13 cellular contexts compared by ENCODE assay signal in the genomic region with DNA sequence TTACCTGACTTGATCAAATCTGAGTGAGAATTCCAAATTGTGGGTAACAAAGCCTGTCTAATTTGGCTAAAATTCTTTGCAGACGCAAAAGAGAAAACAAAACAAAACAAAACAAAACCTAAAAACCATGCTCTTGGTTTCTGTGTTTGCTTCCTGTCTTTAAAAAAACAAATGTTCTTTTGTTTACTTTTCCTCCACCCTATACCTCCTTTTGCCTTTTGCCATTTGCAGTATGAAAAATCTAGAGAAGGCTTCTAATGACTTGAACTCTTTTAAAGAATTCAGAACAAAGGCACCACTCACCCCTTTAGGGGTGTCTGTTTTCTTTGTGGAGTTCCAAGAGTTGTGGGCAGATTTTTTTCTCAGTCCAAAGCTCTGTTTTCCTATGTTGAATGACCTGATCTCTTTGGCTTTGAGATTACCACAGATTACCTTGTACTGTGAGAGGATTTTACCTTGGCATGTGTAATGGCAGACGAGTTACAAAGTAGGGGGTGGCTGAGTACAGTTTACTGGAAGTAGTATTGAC. TPM values are rescaled to one million over a fixed set of nuclear protein-coding genes. Genes with fewer than 3 reads are reported as not detected.
DNase-seq lines count a peak whose midpoint lies in the region; ATAC-seq, FAIRE-seq and TF ChIP-seq lines count a peak whose summit lies in the region.
"Not testable (repeated sequence)": the region's sequence is repeated elsewhere in the genome, so short reads cannot be mapped to it uniquely, and the experiment has no call there.
"Had no signal": no experiment of that assay in that cellular context is flagged by ENCODE, and none has a peak within 500 bp of the region (broad histone marks: within the 10 kb centered on the region; RNA-seq: fewer than 3 reads in every experiment).

No MANE protein-coding gene starts in this region.

- POLR2A ChIA-PET in K562 (lab: Yijun Ruan, JAX), result not testable (repeated sequence)

- not testable (repeated sequence) for H3K9me1 ChIP-seq in K562 (ENCODE audit: control insufficient read depth, insufficient read depth, low read length)

- H3K9ac ChIP-seq in K562 (ENCODE audit: insufficient read depth in 1 of 2, low read depth in 2 of 2, low read length in 2 of 2); liver (ENCODE audit: low read depth in 1 of 2, low read length in 2 of 2): not testable (repeated sequence)

- H3K27me3 ChIP-seq in K562 (ENCODE audit: control insufficient read depth in 2 of 2, insufficient read depth in 2 of 2, low read length in 2 of 2); liver (ENCODE audit: control insufficient read depth in 4 of 4, insufficient read depth in 4 of 4, low read length in 3 of 4): not testable (repeated sequence)

- not testable (repeated sequence) for DNase-seq in K562 (ENCODE audit: extremely low read depth in 1 of 4, low spot score in 3 of 4)

- not testable (repeated sequence) for TF ChIP-seq EP300 in K562 (IDR thresholded peaks at IDR 0.05; ENCODE audit: low read length)

- not testable (repeated sequence) for BruUV-seq in K562 (replicated peaks; lab: Mats Ljungman, UMichigan)

- H3K36me3 ChIP-seq in K562 (ENCODE audit: control insufficient read depth, insufficient read depth, low read length), result not testable (repeated sequence)
- peaks cover 0 to 34% (median 12%) of the 10 kb centered on the region in 4 donors for H3K36me3 ChIP-seq in liver (ENCODE audit: control insufficient read depth in 4 of 4, insufficient read depth in 3 of 4, low read depth in 1 of 4, low read length in 3 of 4)

- FAIRE-seq in K562 (lab: Jason Lieb, UNC), result peak; percentile 59

- in situ Hi-C loops in K562 (cut with MboI), result not testable (repeated sequence)

- H2AFZ ChIP-seq in K562 (ENCODE audit: low read depth, low read length), result not testable (repeated sequence)

- intact Hi-C loops in K562 (cut with micrococcal nuclease), result not testable (repeated sequence)

- H3K79me2 ChIP-seq in K562 (ENCODE audit: control insufficient read depth, insufficient read depth, low read length), result not testable (repeated sequence)

- not testable (repeated sequence) for H4K20me1 ChIP-seq in K562 (replicated peaks; ENCODE audit: control insufficient read depth, insufficient read depth, low read length)

- TF ChIP-seq POLR2A in K562 (conservative IDR thresholded peaks at IDR 0.05), result not testable (repeated sequence)

- H3K27ac ChIP-seq in K562 (ENCODE audit: extremely low read depth, low read depth, low read length), result not testable (repeated sequence)
- peak overlapping the region; percentile 46 to 68 for H3K27ac ChIP-seq in liver (ENCODE audit: low read depth in 1 of 2, low read length in 2 of 2)

- CTCF ChIA-PET in K562 (lab: Yijun Ruan, JAX; ENCODE audit: low intra/inter-chr PET ratio), result not testable (repeated sequence)

- WGBS in K562 (ENCODE audit: insufficient coverage, low coverage, missing lambda C conversion rate), result 0% methylated on average over 2 of the region's 2 CpGs
- WGBS in liver, result 25% methylated on average over 2 of the region's 2 CpGs

- not testable (repeated sequence) for H3K4me3 ChIP-seq in K562; liver (ENCODE audit: low read depth in 1 of 3, low read length in 3 of 3)

- H3K4me1 ChIP-seq in K562 (replicated peaks in 1 of 2; ENCODE audit: control insufficient read depth in 2 of 2, insufficient read depth in 2 of 2, low read length in 2 of 2); liver (ENCODE audit: control insufficient read depth in 4 of 4, insufficient read depth in 4 of 4, low read length in 3 of 4): not testable (repeated sequence)

- not testable (repeated sequence) for TF ChIP-seq CTCF in K562 (IDR thresholded peaks at IDR 0.05 in 2 of 3, conservative IDR thresholded peaks at IDR 0.05 in 1 of 3; ENCODE audit: insufficient read depth in 2 of 3, low read depth in 1 of 3, low read length in 3 of 3); liver (IDR thresholded peaks at IDR 0.05; ENCODE audit: low read depth, low read length, missing input control)

- not testable (repeated sequence) for TF ChIP-seq RAD21 in K562 (CRISPR knock-in tag; conservative IDR thresholded peaks at IDR 0.05 in 1 of 2, IDR thresholded peaks at IDR 0.05 in 1 of 2); liver (IDR thresholded peaks at IDR 0.05)

- ATAC-seq in GM18870 (IDR thresholded peaks at IDR 0.05; ENCODE audit: unreplicated experiment), result peak; percentile 57
- ATAC-seq in GM21381 (IDR thresholded peaks at IDR 0.05; ENCODE audit: unreplicated experiment), result peak; percentile 53
- ATAC-seq in HG02678 (IDR thresholded peaks at IDR 0.05; ENCODE audit: unreplicated experiment), result peak; percentile 54
- peak; percentile 18 for ATAC-seq in HG03103 (IDR thresholded peaks at IDR 0.05; ENCODE audit: low read depth, unreplicated experiment)
- ATAC-seq in HG03575 (IDR thresholded peaks at IDR 0.05; ENCODE audit: extremely low read depth, insufficient number of reproducible peaks, low FRiP score, unreplicated experiment), result peak; percentile 34
- not testable (repeated sequence) for ATAC-seq in K562

- not testable (repeated sequence) for H3K4me2 ChIP-seq in K562 (ENCODE audit: insufficient read depth, low read length)

- not testable (repeated sequence) for H3K9me3 ChIP-seq in K562 (replicated peaks; ENCODE audit: control insufficient read depth, insufficient read depth, low read depth, low read length); liver (ENCODE audit: control insufficient read depth in 4 of 4, low read length in 3 of 4)

TF ChIP-seq in liver, 16 proteins besides CTCF, POLR2A, EP300 and RAD21:
- TF ChIP-seq, protein P1, sequence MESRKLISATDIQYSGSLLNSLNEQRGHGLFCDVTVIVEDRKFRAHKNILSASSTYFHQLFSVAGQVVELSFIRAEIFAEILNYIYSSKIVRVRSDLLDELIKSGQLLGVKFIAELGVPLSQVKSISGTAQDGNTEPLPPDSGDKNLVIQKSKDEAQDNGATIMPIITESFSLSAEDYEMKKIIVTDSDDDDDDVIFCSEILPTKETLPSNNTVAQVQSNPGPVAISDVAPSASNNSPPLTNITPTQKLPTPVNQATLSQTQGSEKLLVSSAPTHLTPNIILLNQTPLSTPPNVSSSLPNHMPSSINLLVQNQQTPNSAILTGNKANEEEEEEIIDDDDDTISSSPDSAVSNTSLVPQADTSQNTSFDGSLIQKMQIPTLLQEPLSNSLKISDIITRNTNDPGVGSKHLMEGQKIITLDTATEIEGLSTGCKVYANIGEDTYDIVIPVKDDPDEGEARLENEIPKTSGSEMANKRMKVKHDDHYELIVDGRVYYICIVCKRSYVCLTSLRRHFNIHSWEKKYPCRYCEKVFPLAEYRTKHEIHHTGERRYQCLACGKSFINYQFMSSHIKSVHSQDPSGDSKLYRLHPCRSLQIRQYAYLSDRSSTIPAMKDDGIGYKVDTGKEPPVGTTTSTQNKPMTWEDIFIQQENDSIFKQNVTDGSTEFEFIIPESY (IDR thresholded peaks at IDR 0.05), result peak; percentile 8
- TF ChIP-seq SP1 (IDR thresholded peaks at IDR 0.05) (peak; percentile 28), RXRA (IDR thresholded peaks at IDR 0.05) (peak in 1 of 2 donors; percentile 26), FOXA2 (IDR thresholded peaks at IDR 0.05) (peak; percentile 3), TAF1 (conservative IDR thresholded peaks at IDR 0.05) (peak; percentile 15), HNF4A (conservative IDR thresholded peaks at IDR 0.05) (peak; percentile 31 to 50)

RNA-seq across cellular contexts. Expression of a gene that starts 13.9 kb away (rescaled TPM):
- not detected in 2 replicates for total RNA-seq in K562 (2011; cell fraction: chromatin; rRNA removed; ENCODE audit: low replicate concordance)
- total RNA-seq in K562 (2011; cell fraction: nucleolus; rRNA removed), result not detected in 2 replicates
- total RNA-seq in K562 (2011; cell fraction: nucleoplasm; rRNA removed), result not detected in 2 replicates
- total RNA-seq in K562 (2014; rRNA removed) (not detected in 2 replicates), K562 (2014; rRNA removed; fragmentation: Illumina TruSeq; extraction: Trizol) (not detected in 2 replicates), K562 (2015; rRNA removed; fragmentation: Illumina TruSeq; extraction: Trizol) (not detected in 2 replicates), K562 (2021) (0.16 TPM in 1 of 2 replicates, not detected in the other), liver (10 to 100 TPM in 1 of 2 donors, 1 to 10 TPM in 1; 8.2 to 72.0 TPM)
- polyA plus RNA-seq in K562 (2011; rRNA removed) (not detected in 2 replicates), K562 (2014; fragmentation: Illumina TruSeq; extraction: Trizol) (not detected in 2 replicates), K562 (2014; fragmentation: Nextera tagmentation; extraction: Ambion mirVana) (under 1 TPM; 0.06 to 0.10 TPM), K562 (2014; rRNA removed) (not detected in 2 replicates), liver (10 to 100 TPM; 75.8 to 80.8 TPM)
- polyA plus RNA-seq in K562 (2011; cell fraction: cytosol; rRNA removed), result not detected in 2 replicates
- not detected in 2 replicates for polyA plus RNA-seq in K562 (2011; cell fraction: nucleus; rRNA removed)
- polyA plus RNA-seq in K562 (2012), result 0.04 and 0.10 TPM in 2 replicates
- polyA minus RNA-seq in K562 (2011; rRNA and poly(A)+ RNA removed), result not detected in 2 replicates
- not detected in 2 replicates for polyA minus RNA-seq in K562 (2011; cell fraction: cytosol; rRNA and poly(A)+ RNA removed)
- polyA minus RNA-seq in K562 (2011; cell fraction: nucleus; rRNA and poly(A)+ RNA removed), result not detected in 2 replicates
- total RNA-seq: activated T-cell treated with anti-CD3 and anti-CD28 coated beads, Interleukin-2, amount 50 U/mL, for 72 hours; frontal cortex; mesenteric fat pad; osteoblast; skeletal muscle tissue; upper lobe of right lung had no signal

Comparison
In these comparisons a context has a peak if more than half of its experiments do, and no peak if none do; other contexts are left out.
1. RNA of a gene that starts 13.9 kb away (total RNA-seq): 8.2 to 72.0 TPM in liver; 0.16 TPM in K562; every median in the first group is over 4 times any median in the second.